In genomic region chr17:1999557-2000251, GRCh38 we compare ENCODE assay signal across 8 cellular contexts. TPM values are rescaled to one million over a fixed set of nuclear protein-coding genes. Genes with fewer than 3 reads are reported as not detected.
DNase-seq lines count a peak whose midpoint lies in the region; ATAC-seq, FAIRE-seq and TF ChIP-seq lines count a peak whose summit lies in the region.

No MANE protein-coding gene starts in this region.

- TF ChIP-seq POLR2A in GM12892 (IDR thresholded peaks at IDR 0.05; ENCODE audit: low read depth, low read length) = no peak

- H4K8ac ChIP-seq in mesendoderm (ENCODE audit: low read depth, low read length) = no peak overlapping the region

- H2BK15ac ChIP-seq in mesendoderm (replicated peaks; ENCODE audit: low read depth) = no peak overlapping the region

- H3K9ac ChIP-seq in colonic mucosa (ENCODE audit: low read depth in 2 of 2, low read length in 2 of 2) (peak overlapping the region; percentile 18 to 34), mesendoderm (ENCODE audit: low read length) (peak overlapping the region; percentile 52)

- CTCF ChIA-PET in CD4-positive, alpha-beta memory T cell (lab: Charles Lee; ENCODE audit: partially characterized antibody) = no interaction called here

- H3K18ac ChIP-seq in mesendoderm (ENCODE audit: low read length) = no peak overlapping the region

- peaks cover 0 to 4% (median 0%) of the 10 kb centered on the region in 8 donors for H3K9me3 Mint-ChIP-seq in CD4-positive, alpha-beta memory T cell
- H3K9me3 Mint-ChIP-seq in stimulated activated memory B cell treated with anti-CD40 and anti-IgM and Interleukin-4, amounts not matched to agents 10 μg/mL and 1 μg/mL and 100 μg/mL, for 72 hours = no peaks in the 10 kb centered on the region

- peak overlapping the region; percentile 96 for H3K23ac ChIP-seq in mesendoderm (ENCODE audit: low read length)

- peaks cover 4 to 11% (median 7%) of the 10 kb centered on the region in 4 donors for H3K4me1 Mint-ChIP-seq in CD4-positive, alpha-beta memory T cell
- H3K4me1 Mint-ChIP-seq in stimulated activated memory B cell treated with anti-CD40 and anti-IgM and Interleukin-4, amounts not matched to agents 10 μg/mL and 1 μg/mL and 100 μg/mL, for 72 hours = peaks cover 7% of the 10 kb centered on the region

- H3K27ac Mint-ChIP-seq in CD4-positive, alpha-beta memory T cell = peak overlapping the region in 1 of 7 donors; percentile 31
- no peak overlapping the region for H3K27ac Mint-ChIP-seq in stimulated activated memory B cell treated with anti-CD40 and anti-IgM and Interleukin-4, amounts not matched to agents 10 μg/mL and 1 μg/mL and 100 μg/mL, for 72 hours

- no peak overlapping the region for H3K27ac ChIP-seq in CD4-positive, alpha-beta memory T cell (ENCODE audit: low read depth, low read length)
- peak overlapping the region; percentile 32 for H3K27ac ChIP-seq in colonic mucosa
- H3K27ac ChIP-seq in mesendoderm (ENCODE audit: low read depth, low read length) = peak overlapping the region; percentile 55

- H2AK5ac ChIP-seq in mesendoderm (ENCODE audit: low read length) = peak overlapping the region; percentile 85

- H3K4me2 ChIP-seq in mesendoderm (ENCODE audit: low read length) = no peak overlapping the region

- H3K4me1 ChIP-seq in CD4-positive, alpha-beta memory T cell (ENCODE audit: insufficient read depth, low read length) = no peaks in the 10 kb centered on the region
- peaks cover 16% of the 10 kb centered on the region for H3K4me1 ChIP-seq in colonic mucosa
- peaks cover 22% of the 10 kb centered on the region for H3K4me1 ChIP-seq in mesendoderm (ENCODE audit: control insufficient read depth, low read depth, low read length)

- H3K36me3 ChIP-seq in CD4-positive, alpha-beta memory T cell (ENCODE audit: insufficient read depth, low read length) = no peaks in the 10 kb centered on the region
- H3K36me3 ChIP-seq in colonic mucosa (no peaks in the 10 kb centered on the region), mesendoderm (ENCODE audit: control insufficient read depth, insufficient read depth, low read length) (no peaks in the 10 kb centered on the region)

- H2BK5ac ChIP-seq in mesendoderm (ENCODE audit: low read length) = peak overlapping the region; percentile 72

- no peak overlapping the region for H4K5ac ChIP-seq in mesendoderm (ENCODE audit: low read length)

- no peak for DNase-seq in CD4-positive, alpha-beta memory T cell
- peak; percentile 78 for DNase-seq in NCI-H2171 treated with DMSO at 0.1 percent for 48 hours (lab: John Stamatoyannopoulos, UW)
- DNase-seq in colonic mucosa = peak; percentile 57
- peak; percentile 58 for DNase-seq in mesendoderm
- peak; percentile 65 for DNase-seq in ureter (ENCODE audit: low spot score)
- DNase-seq in activated CD8-positive, alpha-beta memory T cell treated with anti-CD3 and anti-CD28 coated beads, Interleukin-2, amount 50 U/mL, for 4 hours = no peak
- no peak for DNase-seq in GM12892 (ENCODE audit: insufficient read length)

- H3K56ac ChIP-seq in mesendoderm (ENCODE audit: low read length) = peak overlapping the region; percentile 84

- H3K4me3 ChIP-seq in CD4-positive, alpha-beta memory T cell (ENCODE audit: low read length in 2 of 2) = no peak overlapping the region
- H3K4me3 ChIP-seq in colonic mucosa (no peak overlapping the region), mesendoderm (ENCODE audit: low read length) (no peak overlapping the region)

- H3K79me2 ChIP-seq in mesendoderm (ENCODE audit: control insufficient read depth, insufficient read depth, low read length) = no peaks in the 10 kb centered on the region

- WGBS in mesendoderm (ENCODE audit: extremely low coverage, insufficient coverage, low lambda C conversion rate) = no CpG with 5 or more reads among the region's 13 CpGs

- peak overlapping the region in 7 of 8 donors; percentile 25 to 71 (median 61) for H3K4me3 Mint-ChIP-seq in CD4-positive, alpha-beta memory T cell
- H3K4me3 Mint-ChIP-seq in stimulated activated memory B cell treated with anti-CD40 and anti-IgM and Interleukin-4, amounts not matched to agents 10 μg/mL and 1 μg/mL and 100 μg/mL, for 72 hours = no peak overlapping the region

- H3K9me3 ChIP-seq in CD4-positive, alpha-beta memory T cell (ENCODE audit: control insufficient read depth in 1 of 2, low read length in 2 of 2) = no peaks in the 10 kb centered on the region
- H3K9me3 ChIP-seq in colonic mucosa = no peaks in the 10 kb centered on the region

- H3K27me3 ChIP-seq in CD4-positive, alpha-beta memory T cell (ENCODE audit: insufficient read depth, low read length) = peaks cover 4% of the 10 kb centered on the region
- no peaks in the 10 kb centered on the region for H3K27me3 ChIP-seq in colonic mucosa
- H3K27me3 ChIP-seq in mesendoderm (ENCODE audit: insufficient read depth, low read length, poor library complexity) = no peaks in the 10 kb centered on the region

- ATAC-seq in stimulated activated memory B cell treated with anti-CD40 and anti-IgM and Interleukin-4, amounts not matched to agents 10 μg/mL and 1 μg/mL and 100 μg/mL, for 72 hours = no peak

- no peaks in the 10 kb centered on the region for H3K36me3 Mint-ChIP-seq in CD4-positive, alpha-beta memory T cell
- no peaks in the 10 kb centered on the region for H3K36me3 Mint-ChIP-seq in stimulated activated memory B cell treated with anti-CD40 and anti-IgM and Interleukin-4, amounts not matched to agents 10 μg/mL and 1 μg/mL and 100 μg/mL, for 72 hours

- H3K79me1 ChIP-seq in mesendoderm (ENCODE audit: low read length) = no peaks in the 10 kb centered on the region

- POLR2A ChIA-PET in CD4-positive, alpha-beta memory T cell (lab: Charles Lee; ENCODE audit: partially characterized antibody) = no interaction called here

- no peak overlapping the region for H2BK120ac ChIP-seq in mesendoderm (ENCODE audit: low read depth, low read length)

- no peak for FAIRE-seq in GM12892 (lab: Jason Lieb, UNC)

- no peak overlapping the region for H3K4ac ChIP-seq in mesendoderm (ENCODE audit: low read depth, low read length)

- intact Hi-C loops in CD4-positive, alpha-beta memory T cell (cut with micrococcal nuclease) = no loop called here
- intact Hi-C loops in colonic mucosa (cut with DNase I) = no loop called here

- no peak for TF ChIP-seq CTCF in colonic mucosa (IDR thresholded peaks at IDR 0.05)

- H3K27me3 Mint-ChIP-seq in CD4-positive, alpha-beta memory T cell = peaks cover 16% of the 10 kb centered on the region in 2 donors
- peaks cover 73% of the 10 kb centered on the region for H3K27me3 Mint-ChIP-seq in stimulated activated memory B cell treated with anti-CD40 and anti-IgM and Interleukin-4, amounts not matched to agents 10 μg/mL and 1 μg/mL and 100 μg/mL, for 72 hours

RNA-seq across cellular contexts. Expression of gene RTN4RL1, which starts 25.4 kb away (rescaled TPM):
- total RNA-seq in CD4-positive, alpha-beta memory T cell = under 1 TPM; 0.30 to 0.47 TPM
- polyA plus RNA-seq in CD4-positive, alpha-beta memory T cell = 1 to 10 TPM in 1 of 2 donors, under 1 TPM in 1; 0.27 to 2.0 TPM
- total RNA-seq in colonic mucosa (under 1 TPM; 0.32 to 0.37 TPM), ureter (6.7 TPM)
- polyA plus RNA-seq in mesendoderm (2013, experiment 1 of 2) = 0.20 TPM
- polyA plus RNA-seq in mesendoderm (2013, experiment 2 of 2) = 0.14 TPM
- polyA plus RNA-seq in GM12892 (2012; ENCODE audit: missing spikeins) = not detected

RNA-seq across cellular contexts. Expression of gene DPH1, which starts 30.2 kb away (rescaled TPM):
- total RNA-seq in CD4-positive, alpha-beta memory T cell = 10 to 100 TPM; 76.6 to 95.8 TPM
- 10 to 100 TPM; 30.8 to 39.8 TPM for polyA plus RNA-seq in CD4-positive, alpha-beta memory T cell
- total RNA-seq in colonic mucosa (10 to 100 TPM; 22.7 to 34.4 TPM), ureter (68.8 TPM)
- polyA plus RNA-seq in mesendoderm (2013, experiment 1 of 2) = 20.0 TPM
- polyA plus RNA-seq in mesendoderm (2013, experiment 2 of 2) = 19.3 TPM
- polyA plus RNA-seq in GM12892 (2012; ENCODE audit: missing spikeins) = 16.9 TPM

RNA-seq across cellular contexts. Expression of gene OVCA2, which starts 42.1 kb away (rescaled TPM):
- 10 to 100 TPM; 27.9 to 36.7 TPM for total RNA-seq in CD4-positive, alpha-beta memory T cell
- polyA plus RNA-seq in CD4-positive, alpha-beta memory T cell = 10 to 100 TPM; 49.6 to 90.3 TPM
- total RNA-seq in colonic mucosa (10 to 100 TPM; 41.0 to 49.8 TPM), ureter (39.5 TPM)
- polyA plus RNA-seq in mesendoderm (2013, experiment 1 of 2) = 43.4 TPM
- polyA plus RNA-seq in mesendoderm (2013, experiment 2 of 2) = 43.4 TPM
- polyA plus RNA-seq in GM12892 (2012; ENCODE audit: missing spikeins) = 19.0 TPM

RNA-seq across cellular contexts. Expression of gene HIC1, which starts 55.2 kb away (rescaled TPM):
- total RNA-seq in CD4-positive, alpha-beta memory T cell = 1 to 10 TPM; 4.9 to 5.2 TPM
- polyA plus RNA-seq in CD4-positive, alpha-beta memory T cell = 1 to 10 TPM in 1 of 2 donors, under 1 TPM in 1; 0.39 to 1.6 TPM
- total RNA-seq in colonic mucosa (10 to 100 TPM in 1 of 2 donors, 1 to 10 TPM in 1; 7.0 to 11.2 TPM), ureter (14.9 TPM)
- 0.10 TPM for polyA plus RNA-seq in mesendoderm (2013, experiment 1 of 2)
- 0.10 TPM for polyA plus RNA-seq in mesendoderm (2013, experiment 2 of 2)
- polyA plus RNA-seq in GM12892 (2012; ENCODE audit: missing spikeins) = 8.3 TPM

Comparison
In these comparisons a context has a peak if more than half of its experiments do, and no peak if none do; other contexts are left out.
1. DNase-seq: peak in NCI-H2171 treated with DMSO at 0.1 percent for 48 hours (single experiment), colonic mucosa (single experiment), mesendoderm (single experiment) and ureter (single experiment); none in CD4-positive, alpha-beta memory T cell (0 of 5), activated CD8-positive, alpha-beta memory T cell treated with anti-CD3 and anti-CD28 coated beads, Interleukin-2, amount 50 U/mL, for 4 hours (single experiment) and GM12892 (single experiment).